ENCODE assay signal across 10 cellular contexts in the genomic region with DNA sequence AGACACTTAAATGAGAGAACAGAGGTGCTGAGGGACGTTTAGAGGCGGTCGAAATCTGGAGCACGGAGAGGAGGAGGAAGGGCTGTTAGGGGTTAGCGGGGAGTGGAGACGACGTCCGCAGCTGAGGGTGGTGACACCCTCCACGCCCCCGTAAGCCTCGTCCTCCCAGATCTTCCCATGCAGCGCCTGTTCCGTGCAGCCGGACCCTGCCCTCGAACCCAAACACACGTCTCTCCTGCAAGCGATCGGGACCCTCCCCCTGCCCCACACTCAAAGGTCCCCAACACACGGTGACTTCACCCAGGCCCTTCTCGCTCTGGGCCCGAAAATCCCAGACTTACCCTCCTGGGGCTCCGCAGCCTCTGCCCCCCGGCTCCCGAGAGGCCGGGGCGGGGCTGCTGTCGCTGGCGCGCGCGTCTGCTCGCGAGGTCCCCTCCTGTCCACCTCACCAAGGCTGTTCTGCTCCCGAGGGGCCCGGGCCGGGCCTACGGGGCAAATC. TPM values are rescaled to one million over a fixed set of nuclear protein-coding genes. Genes with fewer than 3 reads are reported as not detected.
DNase-seq lines count a peak whose midpoint lies in the region; ATAC-seq and TF ChIP-seq lines count a peak whose summit lies in the region.
"Not testable (repeated sequence)": the region's sequence is repeated elsewhere in the genome, so short reads cannot be mapped to it uniquely, and the experiment has no call there.
"Had no signal": no experiment of that assay in that cellular context is flagged by ENCODE, and none has a peak within 500 bp of the region (broad histone marks: within the 10 kb centered on the region; RNA-seq: fewer than 3 reads in every experiment).

No MANE protein-coding gene starts in this region.

- not testable (repeated sequence) for H3K27me3 ChIP-seq in left lung; trophoblast cell (ENCODE audit: insufficient read depth, low read length); thoracic aorta (replicated peaks; ENCODE audit: insufficient read depth)

- H3K27ac ChIP-seq in left lung (peak overlapping the region; percentile 77 to 90), trophoblast cell (ENCODE audit: low read depth, low read length) (peak overlapping the region; percentile 78), thoracic aorta (peak overlapping the region; percentile 82)

- H3K23ac ChIP-seq in trophoblast cell (ENCODE audit: low read length), result not testable (repeated sequence)

- not testable (repeated sequence) for ATAC-seq in activated naive CD8-positive, alpha-beta T cell treated with anti-CD3 and anti-CD28 coated beads, Interleukin-2, amount 10 ng/mL, durations not matched to agents 7 days and 5 days (ENCODE audit: low read depth); thoracic aorta (ENCODE audit: insufficient number of reproducible peaks, low FRiP score, low read depth)
- ATAC-seq in left lung, result peak; percentile 4

- H3K4me2 ChIP-seq in trophoblast cell (ENCODE audit: low read length), result peak overlapping the region; percentile 67

- in situ Hi-C loops in KBM-7 (cut with MboI; ENCODE audit: low pct_unique_long_range_greater_than_20kb, low sequenced_read_pairs), result not testable (repeated sequence)

- H2BK5ac ChIP-seq in trophoblast cell (ENCODE audit: low read depth, low read length, poor library complexity), result peak overlapping the region; percentile 49

- H3K36me3 ChIP-seq in left lung (peaks cover 0 to 32% of the 10 kb centered on the region in 2 donors), trophoblast cell (ENCODE audit: control insufficient read depth in 1 of 2, insufficient read depth in 2 of 2, low read length in 2 of 2) (peaks cover 14 to 18% of the 10 kb centered on the region in 2 experiments), thoracic aorta (peaks cover 21% of the 10 kb centered on the region)

- H3K9me3 Mint-ChIP-seq in T-helper 1 cell treated with Interleukin-12 subunit alpha and Interleukin-12 subunit beta and Interleukin-4 antibody, amounts not matched to agents 30 μg/mL and 1 μg/mL, for 36 hours; activated naive CD8-positive, alpha-beta T cell treated with anti-CD3 and anti-CD28 coated beads, Interleukin-2, amount 10 ng/mL, durations not matched to agents 7 days and 5 days: not testable (repeated sequence)

- peak overlapping the region; percentile 74 for H4K12ac ChIP-seq in trophoblast cell (ENCODE audit: low read depth, low read length)

- H2BK12ac ChIP-seq in trophoblast cell (ENCODE audit: low read length), result not testable (repeated sequence)

- H3K4ac ChIP-seq in trophoblast cell (ENCODE audit: low read depth, low read length), result peak overlapping the region; percentile 90

- peaks cover 20% of the 10 kb centered on the region for H3K4me1 Mint-ChIP-seq in T-helper 1 cell treated with Interleukin-12 subunit alpha and Interleukin-12 subunit beta and Interleukin-4 antibody, amounts not matched to agents 30 μg/mL and 1 μg/mL, for 36 hours (ENCODE audit: low read depth)
- H3K4me1 Mint-ChIP-seq in activated naive CD8-positive, alpha-beta T cell treated with anti-CD3 and anti-CD28 coated beads, Interleukin-2, amount 10 ng/mL, durations not matched to agents 7 days and 5 days, result peaks cover 19% of the 10 kb centered on the region

- peaks cover 10% of the 10 kb centered on the region for H3K79me2 ChIP-seq in trophoblast cell (ENCODE audit: control insufficient read depth, insufficient read depth, low read length, poor library complexity)

- H3K14ac ChIP-seq in trophoblast cell (ENCODE audit: low read length), result peak overlapping the region; percentile 92

- peak overlapping the region; percentile 76 for H2AK5ac ChIP-seq in trophoblast cell (ENCODE audit: low read length)

- peak overlapping the region; percentile 90 for H2AFZ ChIP-seq in trophoblast cell (ENCODE audit: insufficient read depth, low read length, poor library complexity)

- TF ChIP-seq CTCF in epithelial cell of proximal tubule (conservative IDR thresholded peaks at IDR 0.05; ENCODE audit: low read depth, low read length); left lung (IDR thresholded peaks at IDR 0.05); thoracic aorta (IDR thresholded peaks at IDR 0.05): not testable (repeated sequence)

- POLR2A ChIA-PET in activated naive CD8-positive, alpha-beta T cell treated with anti-CD3 and anti-CD28 coated beads, Interleukin-2, amount 10 ng/mL, durations not matched to agents 7 days and 5 days (lab: Charles Lee), result not testable (repeated sequence)

- peak overlapping the region; percentile 74 for H3K27ac Mint-ChIP-seq in T-helper 1 cell treated with Interleukin-12 subunit alpha and Interleukin-12 subunit beta and Interleukin-4 antibody, amounts not matched to agents 30 μg/mL and 1 μg/mL, for 36 hours
- H3K27ac Mint-ChIP-seq in activated naive CD8-positive, alpha-beta T cell treated with anti-CD3 and anti-CD28 coated beads, Interleukin-2, amount 10 ng/mL, durations not matched to agents 7 days and 5 days, result peak overlapping the region; percentile 88

- peak overlapping the region; percentile 65 for H2BK120ac ChIP-seq in trophoblast cell (ENCODE audit: insufficient read depth, low read length, poor library complexity)

- H3K36me3 Mint-ChIP-seq in T-helper 1 cell treated with Interleukin-12 subunit alpha and Interleukin-12 subunit beta and Interleukin-4 antibody, amounts not matched to agents 30 μg/mL and 1 μg/mL, for 36 hours (ENCODE audit: low read depth), result peaks cover 30% of the 10 kb centered on the region
- H3K36me3 Mint-ChIP-seq in activated naive CD8-positive, alpha-beta T cell treated with anti-CD3 and anti-CD28 coated beads, Interleukin-2, amount 10 ng/mL, durations not matched to agents 7 days and 5 days, result peaks cover 30% of the 10 kb centered on the region

- DNase-seq in DMS 273 (lab: John Stamatoyannopoulos, UW; ENCODE audit: unreplicated experiment), result peak; percentile 60
- DNase-seq in KBM-7, result peak; percentile 28
- DNase-seq in activated naive CD8-positive, alpha-beta T cell treated with anti-CD3 and anti-CD28 coated beads, Interleukin-2, amount 10 ng/mL, durations not matched to agents 7 days and 5 days; epithelial cell of proximal tubule (ENCODE audit: low read depth); left lung; trophoblast cell; thoracic aorta (ENCODE audit: low spot score): not testable (repeated sequence)

- not testable (repeated sequence) for H3K9me3 ChIP-seq in left lung; trophoblast cell (ENCODE audit: insufficient read depth, low read depth, low read length); thoracic aorta

- H4K8ac ChIP-seq in trophoblast cell (ENCODE audit: low read depth, low read length), result peak overlapping the region; percentile 96

- no CpG with 5 or more reads among the region's 37 CpGs for WGBS in trophoblast cell (ENCODE audit: extremely low coverage, insufficient coverage, insufficient read length)

- H3K79me1 ChIP-seq in trophoblast cell (ENCODE audit: low read length), result not testable (repeated sequence)

- H3K4me1 ChIP-seq in left lung (peaks cover 9 to 24% of the 10 kb centered on the region in 2 donors), trophoblast cell (ENCODE audit: control insufficient read depth in 1 of 2, insufficient read depth in 2 of 2, low read length in 2 of 2) (peaks cover 3 to 13% of the 10 kb centered on the region in 2 experiments), thoracic aorta (ENCODE audit: control insufficient read depth in 1 of 2, low read depth in 2 of 2) (peaks cover 7 to 18% of the 10 kb centered on the region in 2 donors)

- not testable (repeated sequence) for H3K27me3 Mint-ChIP-seq in T-helper 1 cell treated with Interleukin-12 subunit alpha and Interleukin-12 subunit beta and Interleukin-4 antibody, amounts not matched to agents 30 μg/mL and 1 μg/mL, for 36 hours (ENCODE audit: low read depth); activated naive CD8-positive, alpha-beta T cell treated with anti-CD3 and anti-CD28 coated beads, Interleukin-2, amount 10 ng/mL, durations not matched to agents 7 days and 5 days

- peak overlapping the region; percentile 87 for H4K91ac ChIP-seq in trophoblast cell (ENCODE audit: low read depth, low read length)

- H3K4me3 ChIP-seq in epithelial cell of proximal tubule (ENCODE audit: low read depth, low read length) (peak overlapping the region; percentile 95), left lung (peak overlapping the region; percentile 94 to 97), trophoblast cell (ENCODE audit: low read depth, low read length) (peak overlapping the region; percentile 97), thoracic aorta (peak overlapping the region; percentile 99)

- intact Hi-C loops in left lung (cut with DNase I), result not testable (repeated sequence)

- peak overlapping the region; percentile 94 for H3K4me3 Mint-ChIP-seq in T-helper 1 cell treated with Interleukin-12 subunit alpha and Interleukin-12 subunit beta and Interleukin-4 antibody, amounts not matched to agents 30 μg/mL and 1 μg/mL, for 36 hours
- H3K4me3 Mint-ChIP-seq in activated naive CD8-positive, alpha-beta T cell treated with anti-CD3 and anti-CD28 coated beads, Interleukin-2, amount 10 ng/mL, durations not matched to agents 7 days and 5 days, result peak overlapping the region; percentile 96

- H3K9ac ChIP-seq in trophoblast cell (ENCODE audit: low read length), result peak overlapping the region; percentile 94

- H3K18ac ChIP-seq in trophoblast cell (ENCODE audit: low read length), result peak overlapping the region; percentile 89

RNA-seq across cellular contexts. Expression of gene SPDYE5, which starts 35.2 kb away (rescaled TPM):
- total RNA-seq in activated naive CD8-positive, alpha-beta T cell treated with anti-CD3 and anti-CD28 coated beads, Interleukin-2, amount 10 ng/mL, durations not matched to agents 7 days and 5 days, result under 1 TPM in 1 of 2 experiments, not detected in 1; 0.14 TPM
- total RNA-seq in epithelial cell of proximal tubule (not detected in 2 replicates), left lung (not detected), thoracic aorta (not detected)
- polyA plus RNA-seq in trophoblast cell (2013), result not detected in 2 replicates
- total RNA-seq: cardiac septum, G401 had no signal

RNA-seq across cellular contexts. Expression of gene POM121C, which starts 41.2 kb away (rescaled TPM):
- 10 to 100 TPM; 82.2 to 87.3 TPM for total RNA-seq in activated naive CD8-positive, alpha-beta T cell treated with anti-CD3 and anti-CD28 coated beads, Interleukin-2, amount 10 ng/mL, durations not matched to agents 7 days and 5 days
- total RNA-seq in epithelial cell of proximal tubule (8.4 and 8.7 TPM in 2 replicates), left lung (10 to 100 TPM; 32.0 to 43.1 TPM), thoracic aorta (10 to 100 TPM; 31.3 to 55.4 TPM)
- polyA plus RNA-seq in trophoblast cell (2013), result 48.4 and 49.6 TPM in 2 replicates
